ENCODE assay signal across 8 cellular contexts in genomic region chrX:46642145-46642544, GRCh38.
DNase-seq lines count a peak whose midpoint lies in the region; ATAC-seq and TF ChIP-seq lines count a peak whose summit lies in the region.

No MANE protein-coding gene starts in this region.

- H3K36me3 ChIP-seq in DND-41 (ENCODE audit: insufficient read depth, low read length) (no peaks in the 10 kb centered on the region), testis (ENCODE audit: low read depth, missing control alignments) (no peaks in the 10 kb centered on the region), ascending aorta (no peaks in the 10 kb centered on the region)

- no peaks in the 10 kb centered on the region for H3K4me1 ChIP-seq in DND-41 (ENCODE audit: insufficient read depth, low read length)
- no peaks in the 10 kb centered on the region for H3K4me1 ChIP-seq in testis
- H3K4me1 ChIP-seq in ascending aorta, result no peaks in the 10 kb centered on the region

- peaks cover 19% of the 10 kb centered on the region for H3K4me1 Mint-ChIP-seq in T-helper 1 cell treated with Interleukin-12 subunit alpha and Interleukin-12 subunit beta and Interleukin-4 antibody, amounts not matched to agents 30 μg/mL and 1 μg/mL, for 36 hours (ENCODE audit: low read depth)

- peaks cover 5% of the 10 kb centered on the region for H3K36me3 Mint-ChIP-seq in T-helper 1 cell treated with Interleukin-12 subunit alpha and Interleukin-12 subunit beta and Interleukin-4 antibody, amounts not matched to agents 30 μg/mL and 1 μg/mL, for 36 hours (ENCODE audit: low read depth)

- H3K4me2 ChIP-seq in DND-41 (ENCODE audit: insufficient read depth, low read length), result no peak overlapping the region

- H3K4me3 Mint-ChIP-seq in T-helper 1 cell treated with Interleukin-12 subunit alpha and Interleukin-12 subunit beta and Interleukin-4 antibody, amounts not matched to agents 30 μg/mL and 1 μg/mL, for 36 hours, result no peak overlapping the region

- H3K27me3 ChIP-seq in DND-41 (ENCODE audit: insufficient read depth, low read length, poor library complexity) (no peaks in the 10 kb centered on the region), testis (no peaks in the 10 kb centered on the region), ascending aorta (no peaks in the 10 kb centered on the region)

- no peaks in the 10 kb centered on the region for H3K27me3 Mint-ChIP-seq in T-helper 1 cell treated with Interleukin-12 subunit alpha and Interleukin-12 subunit beta and Interleukin-4 antibody, amounts not matched to agents 30 μg/mL and 1 μg/mL, for 36 hours (ENCODE audit: low read depth)

- no peaks in the 10 kb centered on the region for H3K79me2 ChIP-seq in DND-41 (ENCODE audit: insufficient read depth, low read length)

- WGBS in testis, 2 donors, result 37 to 45% methylated on average over 3 to 4 of the region's 4 CpGs

- ATAC-seq in DND-41 (ENCODE audit: insufficient read depth, low read depth) (peak; percentile 70), HG02798 (IDR thresholded peaks at IDR 0.05; ENCODE audit: poor library complexity, unreplicated experiment) (peak; percentile 52), Right ventricle myocardium superior (ENCODE audit: poor library complexity) (peak; percentile 92)

- H3K4me3 ChIP-seq in DND-41 (ENCODE audit: low read depth in 1 of 2, low read length in 2 of 2), result no peak overlapping the region
- H3K4me3 ChIP-seq in testis, result no peak overlapping the region
- H3K4me3 ChIP-seq in ascending aorta, result no peak overlapping the region

- H4K20me1 ChIP-seq in DND-41 (ENCODE audit: insufficient read depth, low read length), result no peaks in the 10 kb centered on the region

- TF ChIP-seq CTCF in DND-41 (IDR thresholded peaks at IDR 0.05; ENCODE audit: borderline replicate concordance, extremely low read depth, low read length, poor library complexity, severe bottlenecking) (peak; percentile 30), testis (IDR thresholded peaks at IDR 0.05) (peak; percentile 26 to 42 (median 42)), ascending aorta (IDR thresholded peaks at IDR 0.05) (peak in 1 of 3 experiments; percentile 51)

- intact Hi-C loops in Right ventricle myocardium superior (cut with DNase I) (loop anchor here (5.0 kb wide), 1 partner anchor 65 kb away; no protein-coding TSS in a partner anchor), testis (cut with DNase I; ENCODE audit: low total_unique reads) (no loop called here), ascending aorta (cut with DNase I) (loop anchor here (1.0 kb wide), 1 partner anchor 69 kb away; the partner anchor contains the start of gene CHST7)

- DNase-seq in DND-41 (no peak), Right ventricle myocardium superior (no peak), testis (no peak), mesenteric fat pad (ENCODE audit: low spot score) (no peak), NCI-H226 (no peak), ascending aorta (ENCODE audit: low spot score in 2 of 2) (no peak)

- no peak overlapping the region for H3K9ac ChIP-seq in DND-41 (ENCODE audit: low read depth, low read length)

- H2AFZ ChIP-seq in DND-41 (ENCODE audit: low read depth, low read length), result no peak overlapping the region

- no peaks in the 10 kb centered on the region for H3K9me3 ChIP-seq in DND-41 (ENCODE audit: insufficient read depth, low read length, severe bottlenecking)
- H3K9me3 ChIP-seq in testis, result no peaks in the 10 kb centered on the region
- no peaks in the 10 kb centered on the region for H3K9me3 ChIP-seq in ascending aorta

- H3K9me3 Mint-ChIP-seq in T-helper 1 cell treated with Interleukin-12 subunit alpha and Interleukin-12 subunit beta and Interleukin-4 antibody, amounts not matched to agents 30 μg/mL and 1 μg/mL, for 36 hours, result no peaks in the 10 kb centered on the region

- no peak for TF ChIP-seq POLR2A in testis (IDR thresholded peaks at IDR 0.05)

- H3K27ac Mint-ChIP-seq in T-helper 1 cell treated with Interleukin-12 subunit alpha and Interleukin-12 subunit beta and Interleukin-4 antibody, amounts not matched to agents 30 μg/mL and 1 μg/mL, for 36 hours, result peak overlapping the region; percentile 57

- H3K27ac ChIP-seq in DND-41 (ENCODE audit: low read length), result no peak overlapping the region
- H3K27ac ChIP-seq in testis, result no peak overlapping the region
- no peak overlapping the region for H3K27ac ChIP-seq in ascending aorta
